Comparison of ENCODE assay signal across 9 cellular contexts in the genomic region with DNA sequence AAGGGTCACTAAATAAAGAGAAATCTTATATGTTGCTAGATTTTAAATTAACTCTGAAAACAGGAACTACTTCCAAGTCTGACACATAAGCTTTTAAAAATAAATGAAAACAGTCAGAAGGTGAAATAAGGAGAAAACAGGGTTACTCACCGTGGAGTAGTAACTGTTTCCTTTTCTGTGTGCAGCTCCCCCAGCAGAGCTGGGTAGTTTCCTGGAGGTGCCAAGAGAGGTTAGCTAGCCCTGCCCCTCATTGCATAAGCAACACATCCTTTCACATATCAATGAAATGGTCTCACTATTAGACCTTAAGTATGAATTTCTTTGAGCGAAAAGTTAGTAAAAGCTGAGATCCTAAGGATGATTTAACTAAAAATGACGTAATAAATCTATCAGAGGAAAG. TPM values are rescaled to one million over a fixed set of nuclear protein-coding genes. Genes with fewer than 3 reads are reported as not detected.
DNase-seq lines count a peak whose midpoint lies in the region; ATAC-seq and TF ChIP-seq lines count a peak whose summit lies in the region.
"Had no signal": no experiment of that assay in that cellular context is flagged by ENCODE, and none has a peak within 500 bp of the region (broad histone marks: within the 10 kb centered on the region; RNA-seq: fewer than 3 reads in every experiment).

No MANE protein-coding gene starts in this region.

- H3K9me3 ChIP-seq in transverse colon: no peaks in the 10 kb centered on the region

- H3K9me3 Mint-ChIP-seq in activated B cell treated with CpG ODN at 0.5 μM for 24 hours: no peaks in the 10 kb centered on the region
- H3K9me3 Mint-ChIP-seq: CD4-positive, alpha-beta memory T cell had no signal

- no peak overlapping the region for H3K27ac ChIP-seq in transverse colon

- ATAC-seq in HG03060 (IDR thresholded peaks at IDR 0.05; ENCODE audit: low read depth, unreplicated experiment): peak; percentile 83
- ATAC-seq in activated B cell treated with CpG ODN at 0.5 μM for 24 hours (ENCODE audit: low read depth): peak; percentile 85
- ATAC-seq in SK-N-SH treated with all-trans-retinoic acid at 6 μM for 48 hours: no peak

- POLR2A ChIA-PET in activated B cell treated with CpG ODN at 0.5 μM for 24 hours (lab: Charles Lee): interaction anchor here (0.5 to 1.0 kb wide), 3 partner anchors 13 to 813 kb away, joined by 4 to 11 read pairs (median 4); no protein-coding TSS in a partner anchor

- H3K36me3 Mint-ChIP-seq in activated B cell treated with CpG ODN at 0.5 μM for 24 hours (ENCODE audit: low read depth): peaks cover 48% of the 10 kb centered on the region

- H3K4me1 Mint-ChIP-seq in activated B cell treated with CpG ODN at 0.5 μM for 24 hours: peaks cover 12% of the 10 kb centered on the region

- peak; percentile 26 for DNase-seq in activated CD8-positive, alpha-beta memory T cell treated with anti-CD3 and anti-CD28 coated beads, Interleukin-2, amount 50 U/mL, for 4 hours
- DNase-seq in activated CD8-positive, alpha-beta memory T cell treated with anti-CD3 and anti-CD28 coated beads for 24 hours: no peak
- no peak for DNase-seq in activated B cell treated with CpG ODN at 0.5 μM for 24 hours
- DNase-seq in lung microvascular endothelial cell (ENCODE audit: low read depth in 2 of 2): peak; percentile 70 to 88
- no peak for DNase-seq in foreskin melanocyte
- DNase-seq in transverse colon: no peak

- no peak for TF ChIP-seq EP300 in transverse colon (IDR thresholded peaks at IDR 0.05; ENCODE audit: low read depth)

- H3K27ac Mint-ChIP-seq in activated B cell treated with CpG ODN at 0.5 μM for 24 hours: peak overlapping the region; percentile 27

- no peaks in the 10 kb centered on the region for H3K27me3 Mint-ChIP-seq in activated B cell treated with CpG ODN at 0.5 μM for 24 hours
- H3K27me3 Mint-ChIP-seq: CD4-positive, alpha-beta memory T cell had no signal

- H3K36me3 ChIP-seq in transverse colon: peaks cover 0 to 37% (median 11%) of the 10 kb centered on the region in 4 donors

- H3K4me3 Mint-ChIP-seq in activated B cell treated with CpG ODN at 0.5 μM for 24 hours: no peak overlapping the region
- H3K4me3 Mint-ChIP-seq: CD4-positive, alpha-beta memory T cell had no signal

- 72 to 100% methylated on average over 2 to 3 of the region's 3 CpGs for WGBS in transverse colon (ENCODE audit: low coverage in 1 of 2), 2 donors

- TF ChIP-seq CTCF in activated B cell treated with CpG ODN at 0.5 μM for 24 hours (IDR thresholded peaks at IDR 0.05) (no peak), transverse colon (IDR thresholded peaks at IDR 0.05) (no peak)

- CTCF ChIA-PET in activated B cell treated with CpG ODN at 0.5 μM for 24 hours (lab: Charles Lee): no interaction called here

- intact Hi-C loops in activated B cell treated with CpG ODN at 0.5 μM for 24 hours (cut with micrococcal nuclease): loop anchor here (10.0 kb wide), 1 partner anchor 791 kb away; no protein-coding TSS in a partner anchor
- intact Hi-C loops in transverse colon (cut with DNase I; ENCODE audit: low total_unique reads): no loop called here

- H3K4me3 ChIP-seq in transverse colon: no peak overlapping the region

- TF ChIP-seq POLR2A in transverse colon (IDR thresholded peaks at IDR 0.05): no peak

- in situ Hi-C loops in transverse colon (cut with MboI; ENCODE audit: low pct_ligation_motif_present in 1 of 4, low pct_unique_long_range_greater_than_20kb in 1 of 4, low sequenced_read_pairs in 3 of 4): no loop called here

- no peaks in the 10 kb centered on the region for H3K4me1 ChIP-seq in transverse colon

- no peaks in the 10 kb centered on the region for H3K27me3 ChIP-seq in transverse colon

TF ChIP-seq in SK-N-SH treated with all-trans-retinoic acid at 6 μM for 48 hours, 23 proteins besides CTCF, POLR2A, EP300 and RAD21 (continues in another document):
- TF ChIP-seq GLIS3 (CRISPR knock-in tag; IDR thresholded peaks at IDR 0.05) (no peak), ZFP3 (CRISPR knock-in tag; IDR thresholded peaks at IDR 0.05) (no peak), RARB (CRISPR knock-in tag; IDR thresholded peaks at IDR 0.05) (no peak), OSR1 (CRISPR knock-in tag; IDR thresholded peaks at IDR 0.05) (no peak), ZNF565 (CRISPR knock-in tag; conservative IDR thresholded peaks at IDR 0.05; ENCODE audit: low read depth) (no peak), ZC3H10 (CRISPR knock-in tag; IDR thresholded peaks at IDR 0.05) (no peak), ISL1 (CRISPR knock-in tag; IDR thresholded peaks at IDR 0.05) (no peak), TCF4 (CRISPR knock-in tag; IDR thresholded peaks at IDR 0.05; ENCODE audit: borderline replicate concordance) (no peak), ARNTL (CRISPR knock-in tag; IDR thresholded peaks at IDR 0.05; ENCODE audit: borderline replicate concordance, low read depth) (no peak), ZFP30 (CRISPR knock-in tag; IDR thresholded peaks at IDR 0.05) (no peak), PPARA (CRISPR knock-in tag; IDR thresholded peaks at IDR 0.05; ENCODE audit: borderline replicate concordance) (no peak), TOX (CRISPR knock-in tag; IDR thresholded peaks at IDR 0.05; ENCODE audit: borderline replicate concordance) (no peak)
- TF ChIP-seq, protein P1, sequence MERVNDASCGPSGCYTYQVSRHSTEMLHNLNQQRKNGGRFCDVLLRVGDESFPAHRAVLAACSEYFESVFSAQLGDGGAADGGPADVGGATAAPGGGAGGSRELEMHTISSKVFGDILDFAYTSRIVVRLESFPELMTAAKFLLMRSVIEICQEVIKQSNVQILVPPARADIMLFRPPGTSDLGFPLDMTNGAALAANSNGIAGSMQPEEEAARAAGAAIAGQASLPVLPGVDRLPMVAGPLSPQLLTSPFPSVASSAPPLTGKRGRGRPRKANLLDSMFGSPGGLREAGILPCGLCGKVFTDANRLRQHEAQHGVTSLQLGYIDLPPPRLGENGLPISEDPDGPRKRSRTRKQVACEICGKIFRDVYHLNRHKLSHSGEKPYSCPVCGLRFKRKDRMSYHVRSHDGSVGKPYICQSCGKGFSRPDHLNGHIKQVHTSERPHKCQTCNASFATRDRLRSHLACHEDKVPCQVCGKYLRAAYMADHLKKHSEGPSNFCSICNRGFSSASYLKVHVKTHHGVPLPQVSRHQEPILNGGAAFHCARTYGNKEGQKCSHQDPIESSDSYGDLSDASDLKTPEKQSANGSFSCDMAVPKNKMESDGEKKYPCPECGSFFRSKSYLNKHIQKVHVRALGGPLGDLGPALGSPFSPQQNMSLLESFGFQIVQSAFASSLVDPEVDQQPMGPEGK (CRISPR knock-in tag; IDR thresholded peaks at IDR 0.05; ENCODE audit: borderline replicate concordance): no peak
- TF ChIP-seq, protein P2, sequence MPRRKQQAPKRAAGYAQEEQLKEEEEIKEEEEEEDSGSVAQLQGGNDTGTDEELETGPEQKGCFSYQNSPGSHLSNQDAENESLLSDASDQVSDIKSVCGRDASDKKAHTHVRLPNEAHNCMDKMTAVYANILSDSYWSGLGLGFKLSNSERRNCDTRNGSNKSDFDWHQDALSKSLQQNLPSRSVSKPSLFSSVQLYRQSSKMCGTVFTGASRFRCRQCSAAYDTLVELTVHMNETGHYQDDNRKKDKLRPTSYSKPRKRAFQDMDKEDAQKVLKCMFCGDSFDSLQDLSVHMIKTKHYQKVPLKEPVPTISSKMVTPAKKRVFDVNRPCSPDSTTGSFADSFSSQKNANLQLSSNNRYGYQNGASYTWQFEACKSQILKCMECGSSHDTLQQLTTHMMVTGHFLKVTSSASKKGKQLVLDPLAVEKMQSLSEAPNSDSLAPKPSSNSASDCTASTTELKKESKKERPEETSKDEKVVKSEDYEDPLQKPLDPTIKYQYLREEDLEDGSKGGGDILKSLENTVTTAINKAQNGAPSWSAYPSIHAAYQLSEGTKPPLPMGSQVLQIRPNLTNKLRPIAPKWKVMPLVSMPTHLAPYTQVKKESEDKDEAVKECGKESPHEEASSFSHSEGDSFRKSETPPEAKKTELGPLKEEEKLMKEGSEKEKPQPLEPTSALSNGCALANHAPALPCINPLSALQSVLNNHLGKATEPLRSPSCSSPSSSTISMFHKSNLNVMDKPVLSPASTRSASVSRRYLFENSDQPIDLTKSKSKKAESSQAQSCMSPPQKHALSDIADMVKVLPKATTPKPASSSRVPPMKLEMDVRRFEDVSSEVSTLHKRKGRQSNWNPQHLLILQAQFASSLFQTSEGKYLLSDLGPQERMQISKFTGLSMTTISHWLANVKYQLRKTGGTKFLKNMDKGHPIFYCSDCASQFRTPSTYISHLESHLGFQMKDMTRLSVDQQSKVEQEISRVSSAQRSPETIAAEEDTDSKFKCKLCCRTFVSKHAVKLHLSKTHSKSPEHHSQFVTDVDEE (CRISPR knock-in tag; IDR thresholded peaks at IDR 0.05): no peak
- TF ChIP-seq, protein P3, sequence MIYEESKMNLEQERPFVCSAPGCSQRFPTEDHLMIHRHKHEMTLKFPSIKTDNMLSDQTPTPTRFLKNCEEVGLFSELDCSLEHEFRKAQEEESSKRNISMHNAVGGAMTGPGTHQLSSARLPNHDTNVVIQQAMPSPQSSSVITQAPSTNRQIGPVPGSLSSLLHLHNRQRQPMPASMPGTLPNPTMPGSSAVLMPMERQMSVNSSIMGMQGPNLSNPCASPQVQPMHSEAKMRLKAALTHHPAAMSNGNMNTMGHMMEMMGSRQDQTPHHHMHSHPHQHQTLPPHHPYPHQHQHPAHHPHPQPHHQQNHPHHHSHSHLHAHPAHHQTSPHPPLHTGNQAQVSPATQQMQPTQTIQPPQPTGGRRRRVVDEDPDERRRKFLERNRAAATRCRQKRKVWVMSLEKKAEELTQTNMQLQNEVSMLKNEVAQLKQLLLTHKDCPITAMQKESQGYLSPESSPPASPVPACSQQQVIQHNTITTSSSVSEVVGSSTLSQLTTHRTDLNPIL (CRISPR knock-in tag; IDR thresholded peaks at IDR 0.05; ENCODE audit: low read depth): no peak
- TF ChIP-seq, protein P4, sequence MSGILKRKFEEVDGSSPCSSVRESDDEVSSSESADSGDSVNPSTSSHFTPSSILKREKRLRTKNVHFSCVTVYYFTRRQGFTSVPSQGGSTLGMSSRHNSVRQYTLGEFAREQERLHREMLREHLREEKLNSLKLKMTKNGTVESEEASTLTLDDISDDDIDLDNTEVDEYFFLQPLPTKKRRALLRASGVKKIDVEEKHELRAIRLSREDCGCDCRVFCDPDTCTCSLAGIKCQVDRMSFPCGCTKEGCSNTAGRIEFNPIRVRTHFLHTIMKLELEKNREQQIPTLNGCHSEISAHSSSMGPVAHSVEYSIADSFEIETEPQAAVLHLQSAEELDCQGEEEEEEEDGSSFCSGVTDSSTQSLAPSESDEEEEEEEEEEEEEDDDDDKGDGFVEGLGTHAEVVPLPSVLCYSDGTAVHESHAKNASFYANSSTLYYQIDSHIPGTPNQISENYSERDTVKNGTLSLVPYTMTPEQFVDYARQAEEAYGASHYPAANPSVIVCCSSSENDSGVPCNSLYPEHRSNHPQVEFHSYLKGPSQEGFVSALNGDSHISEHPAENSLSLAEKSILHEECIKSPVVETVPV (CRISPR knock-in tag; IDR thresholded peaks at IDR 0.05): no peak

RNA-seq across cellular contexts. Expression of a gene that starts 54.0 kb away (rescaled TPM):
- total RNA-seq in activated B cell treated with CpG ODN at 0.5 μM for 24 hours: 5.7 and 6.3 TPM in 2 replicates
- total RNA-seq in lung microvascular endothelial cell: 0.65 and 1.4 TPM in 2 replicates
- 1 to 10 TPM; 2.5 to 7.4 (median 4.4) TPM for total RNA-seq in transverse colon

RNA-seq across cellular contexts. Expression of a gene that starts 57.1 kb away (rescaled TPM):
- 73.2 and 74.3 TPM in 2 replicates for total RNA-seq in activated B cell treated with CpG ODN at 0.5 μM for 24 hours
- total RNA-seq in lung microvascular endothelial cell: 24.4 and 32.3 TPM in 2 replicates
- 10 to 100 TPM; 28.5 to 44.8 (median 32.4) TPM for total RNA-seq in transverse colon

Comparison
In these comparisons a context has a peak if more than half of its experiments do, and no peak if none do; other contexts are left out.
1. DNase-seq: peak in activated CD8-positive, alpha-beta memory T cell treated with anti-CD3 and anti-CD28 coated beads, Interleukin-2, amount 50 U/mL, for 4 hours (single experiment) and lung microvascular endothelial cell (2 of 2); none in activated CD8-positive, alpha-beta memory T cell treated with anti-CD3 and anti-CD28 coated beads for 24 hours (single experiment), activated B cell treated with CpG ODN at 0.5 μM for 24 hours (single experiment), foreskin melanocyte (single experiment) and transverse colon (single experiment).